ENCODE assay signal across 1 cellular context in genomic region chr2:227428731-227429285, GRCh38.
TF ChIP-seq lines count a peak whose summit lies in the region.

No MANE protein-coding gene starts in this region.

TF ChIP-seq in HepG2, 621 proteins besides CTCF, POLR2A, EP300 and RAD21 (continues in another document):
- TF ChIP-seq HMG20A (CRISPR knock-in tag; IDR thresholded peaks at IDR 0.05; ENCODE audit: borderline replicate concordance) (0 out of 2 replicates have a peak, but pooled peaks have one; percentile 32), PATZ1 (CRISPR knock-in tag; IDR thresholded peaks at IDR 0.05) (peak; percentile 30; the same call in 1 of the 2 replicates), MTA3 (CRISPR knock-in tag; IDR thresholded peaks at IDR 0.05) (no peak), HNF4G (IDR thresholded peaks at IDR 0.05; ENCODE audit: borderline replicate concordance, low read depth, low read length) (peak; percentile 88), HNF4G (CRISPR knock-in tag; IDR thresholded peaks at IDR 0.05; ENCODE audit: borderline replicate concordance, low read depth) (no peak), HNF4A (CRISPR knock-in tag; IDR thresholded peaks at IDR 0.05) (peak; percentile 81), ARID5B (CRISPR knock-in tag; IDR thresholded peaks at IDR 0.05) (peak; percentile 76), ISL2 (CRISPR knock-in tag; IDR thresholded peaks at IDR 0.05) (0 out of 2 replicates have a peak, but pooled peaks have one; percentile 24), SNAPC5 (CRISPR knock-in tag; IDR thresholded peaks at IDR 0.05; ENCODE audit: borderline replicate concordance) (no peak), TBX2 (CRISPR knock-in tag; IDR thresholded peaks at IDR 0.05; ENCODE audit: borderline replicate concordance) (peak; percentile 38; the same call in 1 of the 2 replicates), CEBPB (IDR thresholded peaks at IDR 0.05; ENCODE audit: borderline replicate concordance, low read depth, low read length) (peak; percentile 91), AHDC1 (CRISPR knock-in tag; IDR thresholded peaks at IDR 0.05; ENCODE audit: borderline replicate concordance) (0 out of 2 replicates have a peak, but pooled peaks have one; percentile 30), SOX5 (CRISPR knock-in tag; IDR thresholded peaks at IDR 0.05; ENCODE audit: borderline replicate concordance) (peak; percentile 54; the same call in 1 of the 2 replicates), ARID3A (IDR thresholded peaks at IDR 0.05; ENCODE audit: low read depth, low read length) (peak; percentile 89), SOX13 (IDR thresholded peaks at IDR 0.05) (no peak), SOX13 (CRISPR knock-in tag; conservative IDR thresholded peaks at IDR 0.05 in 1 of 2, IDR thresholded peaks at IDR 0.05 in 1 of 2) (peak in 1 of 2 experiments; percentile 49; a peak in 1 of 4 replicates), TCF7 (IDR thresholded peaks at IDR 0.05; ENCODE audit: low read depth) (peak; percentile 80), HMGXB3 (CRISPR knock-in tag; IDR thresholded peaks at IDR 0.05; ENCODE audit: borderline replicate concordance) (no peak), CEBPZ (IDR thresholded peaks at IDR 0.05; ENCODE audit: low read length) (no peak), ZSCAN5A (CRISPR knock-in tag; IDR thresholded peaks at IDR 0.05; ENCODE audit: borderline replicate concordance) (0 out of 2 replicates have a peak, but pooled peaks have one; percentile 41), STAT5B (CRISPR knock-in tag; IDR thresholded peaks at IDR 0.05) (peak; percentile 68; the same call in 1 of the 2 replicates), NR2F6 (IDR thresholded peaks at IDR 0.05) (peak; percentile 34; the same call in 1 of the 2 replicates), NR2F6 (CRISPR knock-in tag; IDR thresholded peaks at IDR 0.05) (no peak), ZNF468 (CRISPR knock-in tag; IDR thresholded peaks at IDR 0.05) (no peak), NFATC3 (CRISPR knock-in tag; IDR thresholded peaks at IDR 0.05) (no peak), IRX3 (CRISPR knock-in tag; IDR thresholded peaks at IDR 0.05; ENCODE audit: borderline replicate concordance, low read depth) (no peak), SOX6 (IDR thresholded peaks at IDR 0.05) (no peak), SOX6 (CRISPR knock-in tag; IDR thresholded peaks at IDR 0.05) (peak; percentile 45), CEBPG (CRISPR knock-in tag; IDR thresholded peaks at IDR 0.05) (peak; percentile 80), KAT7 (CRISPR knock-in tag; IDR thresholded peaks at IDR 0.05; ENCODE audit: borderline replicate concordance) (no peak), NCOR1 (IDR thresholded peaks at IDR 0.05; ENCODE audit: borderline replicate concordance, low read length) (peak; percentile 59)
